Comparison of ENCODE assay signal across 33 cellular contexts in genomic region chr16:25416002-25416401, GRCh38.
DNase-seq lines count a peak whose midpoint lies in the region; ATAC-seq, FAIRE-seq and TF ChIP-seq lines count a peak whose summit lies in the region.
"Had no signal": no experiment of that assay in that cellular context is flagged by ENCODE, and none has a peak within 500 bp of the region (broad histone marks: within the 10 kb centered on the region; RNA-seq: fewer than 3 reads in every experiment).

No MANE protein-coding gene starts in this region.

- no peaks in the 10 kb centered on the region for H3K79me2 ChIP-seq in K562 (ENCODE audit: control insufficient read depth, insufficient read depth, low read length)
- no peaks in the 10 kb centered on the region for H3K79me2 ChIP-seq in H1 (ENCODE audit: control insufficient read depth in 1 of 2, insufficient read depth in 2 of 2, low read length in 2 of 2)

- no TSS peak for BruUV-seq in K562 (replicated peaks; lab: Mats Ljungman, UMichigan)

- H3K27ac ChIP-seq in HEK293 (ENCODE audit: extremely low read depth, low read depth, low read length) (no peak overlapping the region), K562 (ENCODE audit: extremely low read depth, low read depth, low read length) (no peak overlapping the region), H1 (ENCODE audit: low read depth, low read length) (no peak overlapping the region)
- H3K27ac ChIP-seq: 22Rv1; A549; BLaER1; BLaER1 treated with 17β-estradiol and CSF1 and Interleukin-3, amounts not matched to agents 10 nM and 100 nM; C4-2B had no signal

- TF ChIP-seq RAD21 in K562 (CRISPR knock-in tag; conservative IDR thresholded peaks at IDR 0.05 in 1 of 2, IDR thresholded peaks at IDR 0.05 in 1 of 2) (no peak), H1 (IDR thresholded peaks at IDR 0.05 in 1 of 2, conservative IDR thresholded peaks at IDR 0.05 in 1 of 2; ENCODE audit: low read depth in 2 of 2, low read length in 2 of 2) (no peak)

- H3K9me3 ChIP-seq in HEK293 (ENCODE audit: control insufficient read depth, insufficient read depth, low read depth, low read length) (no peaks in the 10 kb centered on the region), K562 (replicated peaks; ENCODE audit: control insufficient read depth, insufficient read depth, low read depth, low read length) (no peaks in the 10 kb centered on the region), H1 (ENCODE audit: insufficient read depth in 2 of 2, low read depth in 1 of 2, low read length in 1 of 2) (no peaks in the 10 kb centered on the region)
- H3K9me3 ChIP-seq: A549; BE2C; BLaER1; BLaER1 treated with 17β-estradiol and CSF1 and Interleukin-3, amounts not matched to agents 10 nM and 100 nM; Caco-2 had no signal

- H4K91ac ChIP-seq in H1 (replicated peaks; ENCODE audit: insufficient read length, low read length): no peak overlapping the region

- no peak overlapping the region for H2BK12ac ChIP-seq in H1 (ENCODE audit: low read depth, low read length)

- peak overlapping the region; percentile 84 for H3K56ac ChIP-seq in H1 (replicated peaks; ENCODE audit: insufficient read length, low read depth, low read length)

- intact Hi-C loops in K562 (cut with micrococcal nuclease) (no loop called here), Right ventricle myocardium superior (cut with DNase I) (no loop called here)

- H4K8ac ChIP-seq in H1 (ENCODE audit: extremely low read depth, insufficient read depth, low read length): no peak overlapping the region

- H3K4me2 ChIP-seq in K562 (ENCODE audit: insufficient read depth, low read length): no peak overlapping the region
- no peak overlapping the region for H3K4me2 ChIP-seq in H1 (ENCODE audit: insufficient read depth in 1 of 2, low read depth in 2 of 2, low read length in 2 of 2)
- H3K4me2 ChIP-seq: A549; BLaER1; BLaER1 treated with 17β-estradiol and CSF1 and Interleukin-3, amounts not matched to agents 10 nM and 100 nM had no signal

- no peak overlapping the region for H3K18ac ChIP-seq in H1 (ENCODE audit: extremely low read depth, low read length)

- no peaks in the 10 kb centered on the region for H3K4me1 ChIP-seq in HEK293 (ENCODE audit: control insufficient read depth, insufficient read depth, low read length)
- H3K4me1 ChIP-seq in K562 (replicated peaks in 1 of 2; ENCODE audit: control insufficient read depth in 2 of 2, insufficient read depth in 2 of 2, low read length in 2 of 2): no peaks in the 10 kb centered on the region
- H3K4me1 ChIP-seq in H1 (replicated peaks in 1 of 4; ENCODE audit: control insufficient read depth in 3 of 4, insufficient read depth in 4 of 4, low read length in 3 of 4): peaks cover 0 to 5% (median 0%) of the 10 kb centered on the region in 4 experiments; a peak in 1 of 7 replicates
- H3K4me1 ChIP-seq: A549; BE2C; BLaER1; BLaER1 treated with 17β-estradiol and CSF1 and Interleukin-3, amounts not matched to agents 10 nM and 100 nM; Caco-2 had no signal

- H3K9ac ChIP-seq in K562 (ENCODE audit: insufficient read depth in 1 of 2, low read depth in 2 of 2, low read length in 2 of 2): no peak overlapping the region
- no peak overlapping the region for H3K9ac ChIP-seq in H1 (replicated peaks in 1 of 4; ENCODE audit: extremely low read depth in 1 of 4, low read depth in 3 of 4, low read length in 3 of 4)
- H3K9ac ChIP-seq: BLaER1; BLaER1 treated with 17β-estradiol and CSF1 and Interleukin-3, amounts not matched to agents 10 nM and 100 nM had no signal

- H2AK5ac ChIP-seq in H1 (ENCODE audit: low read depth, low read length): no peak overlapping the region

- in situ Hi-C loops in K562 (cut with MboI): no loop called here

- no peaks in the 10 kb centered on the region for H3K79me1 ChIP-seq in H1 (ENCODE audit: low read depth, low read length)

- H4K5ac ChIP-seq in H1 (ENCODE audit: insufficient read length, low read depth, low read length): no peak overlapping the region

- no peak overlapping the region for H2BK15ac ChIP-seq in H1 (ENCODE audit: low read length)

- FAIRE-seq in K562 (lab: Jason Lieb, UNC): no peak
- FAIRE-seq in H1 (lab: Jason Lieb, UNC): no peak
- no peak for FAIRE-seq in RCC 7860 (lab: Jason Lieb, UNC)
- FAIRE-seq: A204.1, A549, D721Med had no signal

- H3K9me1 ChIP-seq in K562 (ENCODE audit: control insufficient read depth, insufficient read depth, low read length): no peaks in the 10 kb centered on the region

- H3K4me3 ChIP-seq in HEK293 (ENCODE audit: low read depth, low read length) (no peak overlapping the region), K562 (no peak overlapping the region), H1 (ENCODE audit: extremely low read depth in 1 of 4, insufficient read depth in 2 of 4, low read depth in 3 of 4, low read length in 4 of 4) (no peak overlapping the region)
- H3K4me3 ChIP-seq: A549; BLaER1; BLaER1 treated with 17β-estradiol and CSF1 and Interleukin-3, amounts not matched to agents 10 nM and 100 nM had no signal

- no peak overlapping the region for H2BK20ac ChIP-seq in H1 (ENCODE audit: low read length)

- H3K14ac ChIP-seq in H1 (ENCODE audit: insufficient read length): no peak overlapping the region

- H3K23me2 ChIP-seq in H1 (ENCODE audit: low read depth, low read length): no peaks in the 10 kb centered on the region; the same call in 1 of the 2 replicates

- H3K23ac ChIP-seq in H1 (ENCODE audit: insufficient read length): no peak overlapping the region

- TF ChIP-seq POLR2A in K562 (conservative IDR thresholded peaks at IDR 0.05) (no peak), H1 (IDR thresholded peaks at IDR 0.05; ENCODE audit: control extremely low read depth in 1 of 2, low read depth in 2 of 2, low read length in 2 of 2) (no peak)

- POLR2A ChIA-PET in HEK293 (lab: Yijun Ruan, JAX) (no interaction called here), K562 (lab: Yijun Ruan, JAX) (no interaction called here), H1 (lab: Charles Lee; ENCODE audit: partially characterized antibody) (no interaction called here)

- TF ChIP-seq CTCF in HEK293 (tag by site-specific recombination; IDR thresholded peaks at IDR 0.05) (no peak), K562 (IDR thresholded peaks at IDR 0.05 in 2 of 3, conservative IDR thresholded peaks at IDR 0.05 in 1 of 3; ENCODE audit: insufficient read depth in 2 of 3, low read depth in 1 of 3, low read length in 3 of 3) (no peak), H1 (IDR thresholded peaks at IDR 0.05; ENCODE audit: control extremely low read depth in 1 of 3, insufficient read depth in 1 of 3, low read depth in 1 of 3, low read length in 3 of 3) (no peak)

- DNase-seq in K562 (ENCODE audit: extremely low read depth in 1 of 4, low spot score in 3 of 4) (no peak), H1 (ENCODE audit: low read depth in 1 of 2, low spot score in 2 of 2) (no peak), Right ventricle myocardium superior (no peak), kidney glomerular epithelial cell (lab: John Stamatoyannopoulos, UW) (no peak), RCC 7860 (ENCODE audit: low spot score) (no peak)
- DNase-seq: 8988T; ACHN; AML-193; BE2C; C1 segment of cervical spinal cord; Caco-2; Calu3; CD4-positive, alpha-beta memory T cell; CD4-positive, alpha-beta T cell; CD4-positive, CD25-positive, alpha-beta regulatory T cell; CD8-positive, alpha-beta memory T cell; CD8-positive, alpha-beta T cell; COR-L47; DMS 273 treated with DMSO at 0.1 percent for 48 hours; DMS153; DMS53; DMS79; DMS79 treated with DMSO at 0.1 percent for 48 hours; DND-41; EL had no signal

- TF ChIP-seq EP300 in K562 (IDR thresholded peaks at IDR 0.05; ENCODE audit: low read length) (no peak), H1 (IDR thresholded peaks at IDR 0.05; ENCODE audit: borderline replicate concordance in 1 of 2, low read depth in 2 of 2, low read length in 2 of 2) (no peak)

- CTCF ChIA-PET in HEK293 (lab: Yijun Ruan, JAX): no interaction called here
- CTCF ChIA-PET in K562 (lab: Yijun Ruan, JAX; ENCODE audit: low intra/inter-chr PET ratio): no interaction called here
- CTCF ChIA-PET in H1 (lab: Charles Lee; ENCODE audit: partially characterized antibody): no interaction called here

- H2BK5ac ChIP-seq in H1 (ENCODE audit: low read depth, low read length): no peak overlapping the region

- H3K36me3 ChIP-seq in HEK293 (ENCODE audit: control insufficient read depth in 2 of 2, insufficient read depth in 1 of 2, low read length in 2 of 2) (no peaks in the 10 kb centered on the region), K562 (ENCODE audit: control insufficient read depth, insufficient read depth, low read length) (no peaks in the 10 kb centered on the region), H1 (ENCODE audit: control insufficient read depth in 2 of 4, insufficient read depth in 4 of 4, low read length in 3 of 4) (no peaks in the 10 kb centered on the region)
- H3K36me3 ChIP-seq: BE2C; BLaER1; BLaER1 treated with 17β-estradiol and CSF1 and Interleukin-3, amounts not matched to agents 10 nM and 100 nM had no signal

- ATAC-seq in K562: no peak
- no peak for ATAC-seq in Right ventricle myocardium superior (ENCODE audit: poor library complexity)
- ATAC-seq: A549; CD8-positive, alpha-beta T cell had no signal

- no peak overlapping the region for H3K4ac ChIP-seq in H1 (replicated peaks; ENCODE audit: insufficient read length, low read depth, low read length)

- H4K20me1 ChIP-seq in K562 (replicated peaks; ENCODE audit: control insufficient read depth, insufficient read depth, low read length): no peaks in the 10 kb centered on the region
- no peaks in the 10 kb centered on the region for H4K20me1 ChIP-seq in H1 (replicated peaks in 1 of 2; ENCODE audit: control insufficient read depth in 1 of 2, insufficient read depth in 2 of 2, low read length in 2 of 2)
- H4K20me1 ChIP-seq: BLaER1; BLaER1 treated with 17β-estradiol and CSF1 and Interleukin-3, amounts not matched to agents 10 nM and 100 nM had no signal

- WGBS in K562 (ENCODE audit: insufficient coverage, low coverage, missing lambda C conversion rate): 2% methylated on average over 2 of the region's 2 CpGs
- WGBS in H1 (ENCODE audit: extremely low coverage in 1 of 2, insufficient coverage in 1 of 2, insufficient read length in 1 of 2, insufficient replicate concordance in 2 of 2, low coverage in 1 of 2, low lambda C conversion rate in 2 of 2, missing lambda C conversion rate in 1 of 2), 2 experiments: 86 to 100% methylated on average over 1 to 2 of the region's 2 CpGs

- no peak overlapping the region for H2AFZ ChIP-seq in K562 (ENCODE audit: low read depth, low read length)
- H2AFZ ChIP-seq in H1 (ENCODE audit: low read length): no peak overlapping the region

- H3K27me3 ChIP-seq in K562 (ENCODE audit: control insufficient read depth in 2 of 2, insufficient read depth in 2 of 2, low read length in 2 of 2) (no peaks in the 10 kb centered on the region), H1 (replicated peaks in 1 of 4; ENCODE audit: control insufficient read depth in 3 of 4, extremely low read depth in 1 of 4, insufficient read depth in 3 of 4, low read length in 3 of 4) (no peaks in the 10 kb centered on the region)
- H3K27me3 ChIP-seq: BE2C; BLaER1; BLaER1 treated with 17β-estradiol and CSF1 and Interleukin-3, amounts not matched to agents 10 nM and 100 nM had no signal

- H2BK120ac ChIP-seq in H1 (replicated peaks; ENCODE audit: low read depth, low read length): no peak overlapping the region

TF ChIP-seq in HEK293, 187 proteins besides CTCF, POLR2A, EP300 and RAD21 (continues in another document):
- no peak for TF ChIP-seq ZNF214 (tag by site-specific recombination; IDR thresholded peaks at IDR 0.05; ENCODE audit: borderline replicate concordance)

TF ChIP-seq in H1, 55 proteins besides CTCF, POLR2A, EP300 and RAD21 (continues in another document):
- no peak for TF ChIP-seq RBBP5 (IDR thresholded peaks at IDR 0.05; ENCODE audit: borderline replicate concordance, low read depth, low read length)

Comparison
In these comparisons a context has a peak if more than half of its experiments do, and no peak if none do; other contexts are left out.
1. Of the 44 proteins assayed by ChIP-seq in both K562 and HEK293: peak only in K562: none; only in HEK293: ZBTB17; in both: none; in neither: 43.